17 cellular contexts compared by ENCODE assay signal in the genomic region with DNA sequence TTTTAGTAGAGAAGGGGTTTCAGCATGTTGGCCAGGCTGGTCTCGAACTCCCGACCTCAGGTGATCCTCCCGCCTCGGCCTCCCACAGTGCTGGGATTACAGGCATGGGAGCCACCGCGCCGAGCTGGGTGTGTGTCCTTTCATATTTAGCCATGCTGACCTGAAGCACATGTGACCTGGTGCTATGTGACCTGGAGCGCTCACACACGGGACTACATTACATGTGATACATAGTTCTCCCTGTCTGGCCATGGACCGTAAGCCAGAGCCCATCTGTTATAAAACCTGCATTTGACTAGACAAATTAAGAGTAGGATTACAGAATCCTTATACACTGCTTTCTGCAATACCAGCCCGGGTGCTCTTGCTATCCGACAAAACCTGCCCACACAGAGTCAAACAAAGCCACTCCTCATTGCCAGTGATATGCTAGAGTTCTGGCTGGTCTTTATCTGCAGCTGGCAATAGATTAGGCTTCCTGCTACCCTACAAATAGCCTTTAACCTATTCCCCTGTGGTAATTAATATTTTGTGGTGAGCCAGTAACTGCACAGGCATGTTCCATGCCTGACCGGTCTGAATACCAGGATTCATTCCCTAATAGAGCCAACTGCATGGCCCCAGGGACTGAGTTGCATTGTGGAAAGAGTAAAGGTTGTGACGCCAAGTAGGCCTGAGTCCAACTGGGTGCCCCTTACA. TPM values are rescaled to one million over a fixed set of nuclear protein-coding genes. Genes with fewer than 3 reads are reported as not detected.
DNase-seq lines count a peak whose midpoint lies in the region; ATAC-seq and TF ChIP-seq lines count a peak whose summit lies in the region.
"Had no signal": no experiment of that assay in that cellular context is flagged by ENCODE, and none has a peak within 500 bp of the region (broad histone marks: within the 10 kb centered on the region; RNA-seq: fewer than 3 reads in every experiment).

No MANE protein-coding gene starts in this region.

- no peaks in the 10 kb centered on the region for H3K9me3 ChIP-seq in subcutaneous abdominal adipose tissue (ENCODE audit: control insufficient read depth in 5 of 5, low read length in 5 of 5)
- no peaks in the 10 kb centered on the region for H3K9me3 ChIP-seq in gastroesophageal sphincter
- H3K9me3 ChIP-seq: upper lobe of left lung had no signal

- ATAC-seq in gastroesophageal sphincter: no peak
- ATAC-seq: GM12878 had no signal

- peak; percentile 91 to 92 for DNase-seq in NCI-H526 (lab: John Stamatoyannopoulos, UW)
- no peak for DNase-seq in MCF 10A (ENCODE audit: unreplicated experiment)
- DNase-seq in kidney glomerular epithelial cell (lab: John Stamatoyannopoulos, UW): peak; percentile 6
- no peak for DNase-seq in cardiac septum (ENCODE audit: low spot score)
- no peak for DNase-seq in LoVo (ENCODE audit: low spot score)
- no peak for DNase-seq in nucleus accumbens (lab: John Stamatoyannopoulos, UW)
- DNase-seq: activated naive CD4-positive, alpha-beta T cell treated with anti-CD3 and anti-CD28 coated beads, Interleukin-2, amount 50 U/mL, for 16 hours; cerebellar nuclear complex; DND-41; MV-4-11; NK-92 treated with Interleukin-12 subunit alpha and Interleukin-12 subunit beta, amount 100 ng/mL, for 24 hours; occipital lobe had no signal

- no peak for TF ChIP-seq POLR2A in gastroesophageal sphincter (IDR thresholded peaks at IDR 0.05)

- H3K27me3 Mint-ChIP-seq in MCF 10A (ENCODE audit: insufficient read depth, unreplicated experiment): no peaks in the 10 kb centered on the region

- no peak overlapping the region for H3K4me3 Mint-ChIP-seq in MCF 10A (ENCODE audit: unreplicated experiment)

- H3K27me3 ChIP-seq in subcutaneous abdominal adipose tissue (ENCODE audit: control insufficient read depth in 5 of 5, insufficient read depth in 4 of 5, low read length in 5 of 5): peaks cover 0 to 4% (median 0%) of the 10 kb centered on the region in 5 donors
- H3K27me3 ChIP-seq in gastroesophageal sphincter: no peaks in the 10 kb centered on the region
- H3K27me3 ChIP-seq: upper lobe of left lung had no signal

- POLR2A ChIA-PET in MCF 10A (lab: Yijun Ruan, JAX): no interaction called here

- CTCF ChIA-PET in MCF 10A (lab: Yijun Ruan, JAX): interaction anchor here (0.7 to 3.9 kb wide), 3 partner anchors 10 to 75 kb away, joined by 3 to 29 read pairs (median 3); no protein-coding TSS in a partner anchor

- peak overlapping the region; percentile 97 for H3K27ac ChIP-seq in subcutaneous abdominal adipose tissue (ENCODE audit: low read depth, low read length)
- no peak overlapping the region for H3K27ac ChIP-seq in gastroesophageal sphincter
- H3K27ac ChIP-seq: SK-N-MC had no signal

- H3K36me3 ChIP-seq in subcutaneous abdominal adipose tissue (ENCODE audit: control insufficient read depth in 5 of 5, insufficient read depth in 5 of 5, low read length in 5 of 5): no peaks in the 10 kb centered on the region
- H3K36me3 ChIP-seq in gastroesophageal sphincter: no peaks in the 10 kb centered on the region
- H3K36me3 ChIP-seq: upper lobe of left lung had no signal

- no peak for TF ChIP-seq EP300 in gastroesophageal sphincter (IDR thresholded peaks at IDR 0.05)

- TF ChIP-seq CTCF in MCF 10A (IDR thresholded peaks at IDR 0.05; ENCODE audit: unreplicated experiment) (no peak), gastroesophageal sphincter (IDR thresholded peaks at IDR 0.05) (no peak)

- H3K4me1 ChIP-seq in subcutaneous abdominal adipose tissue (ENCODE audit: control insufficient read depth in 5 of 5, insufficient read depth in 5 of 5, low read length in 5 of 5) (peaks cover 25 to 71% (median 55%) of the 10 kb centered on the region in 5 donors), gastroesophageal sphincter (peaks cover 16 to 72% (median 33%) of the 10 kb centered on the region in 3 donors)

- no peaks in the 10 kb centered on the region for H3K9me3 Mint-ChIP-seq in MCF 10A (ENCODE audit: unreplicated experiment)

- peak overlapping the region; percentile 16 for H3K27ac Mint-ChIP-seq in MCF 10A (ENCODE audit: low read depth, unreplicated experiment)

- H3K36me3 Mint-ChIP-seq in MCF 10A (ENCODE audit: insufficient read depth, unreplicated experiment): no peaks in the 10 kb centered on the region

- intact Hi-C loops in MCF 10A (cut with micrococcal nuclease): no loop called here
- intact Hi-C loops in cardiac septum (cut with DNase I): no loop called here

- H3K4me1 Mint-ChIP-seq in MCF 10A (ENCODE audit: insufficient read depth, unreplicated experiment): peaks cover 40% of the 10 kb centered on the region

- H3K9ac ChIP-seq in subcutaneous abdominal adipose tissue (ENCODE audit: low read length in 5 of 5): peak overlapping the region in 1 of 5 donors; percentile 12

- no TSS peak for BruUV-seq in MCF 10A (replicated peaks; lab: Mats Ljungman, UMichigan)

- H3K4me3 ChIP-seq in subcutaneous abdominal adipose tissue (ENCODE audit: low read depth in 1 of 5, low read length in 5 of 5) (no peak overlapping the region), gastroesophageal sphincter (no peak overlapping the region)
- H3K4me3 ChIP-seq: GM12878, SK-N-MC, upper lobe of left lung had no signal

- 60 to 78% methylated on average over 1 to 6 of the region's 14 CpGs for WGBS in gastroesophageal sphincter (ENCODE audit: low coverage in 1 of 2), 2 donors

RNA-seq across cellular contexts. Expression of gene FAM50B, which starts 26.3 kb away (rescaled TPM):
- total RNA-seq in MCF 10A (2022) (4.0 and 4.3 TPM in 2 replicates), cardiac septum (18.2 TPM), gastroesophageal sphincter (10 to 100 TPM; 14.7 to 23.7 (median 18.8) TPM)

Comparison
In these comparisons a context has a peak if more than half of its experiments do, and no peak if none do; other contexts are left out.
1. DNase-seq: peak in NCI-H526 (2 of 2) and kidney glomerular epithelial cell (single experiment); none in MCF 10A (single experiment), cardiac septum (single experiment), LoVo (single experiment) and nucleus accumbens (0 of 56).